16 cellular contexts compared by ENCODE assay signal in genomic region chr21:43194303-43195130, GRCh38. TPM values are rescaled to one million over a fixed set of nuclear protein-coding genes. Genes with fewer than 3 reads are reported as not detected.
A peak's percentile ranks its signal among the peaks of the same experiment; 100 is the strongest.
DNase-seq lines count a peak whose midpoint lies in the region; ATAC-seq, FAIRE-seq and TF ChIP-seq lines count a peak whose summit lies in the region.
"Had no signal": no experiment of that assay in that cellular context is flagged by ENCODE, and none has a peak within 500 bp of the region (broad histone marks: within the 10 kb centered on the region; RNA-seq: fewer than 3 reads in every experiment).

No MANE protein-coding gene starts in this region.

- H3K27me3 Mint-ChIP-seq in T-helper 1 cell treated with Interleukin-12 subunit alpha and Interleukin-12 subunit beta and Interleukin-4 antibody, amounts not matched to agents 30 μg/mL and 1 μg/mL, for 36 hours (ENCODE audit: low read depth) = peaks cover 13% of the 10 kb centered on the region
- H3K27me3 Mint-ChIP-seq in astrocyte (ENCODE audit: low read depth, unreplicated experiment) = peaks cover 20% of the 10 kb centered on the region
- H3K27me3 Mint-ChIP-seq: stimulated activated naive CD8-positive, alpha-beta T cell treated with anti-CD3 and anti-CD28 coated beads, Interleukin-15, Interleukin-2, amounts not matched to agents 100 ng/mL and 50 ng/mL, for 24 hours had no signal

- H3K9me3 ChIP-seq in astrocyte (ENCODE audit: insufficient read depth, low read depth, low read length) (no peaks in the 10 kb centered on the region), spleen (peaks cover 0 to 21% (median 18%) of the 10 kb centered on the region in 8 donors)

- H3K4me1 ChIP-seq in astrocyte (ENCODE audit: insufficient read depth, low read length) = peaks cover 20% of the 10 kb centered on the region
- H3K4me1 ChIP-seq in spleen = peaks cover 0 to 29% (median 22%) of the 10 kb centered on the region in 6 donors

- no peaks in the 10 kb centered on the region for H3K79me2 ChIP-seq in astrocyte (ENCODE audit: insufficient read depth, low read length)

- no peak for TF ChIP-seq POLR2A in lower leg skin (IDR thresholded peaks at IDR 0.05)
- no peak for TF ChIP-seq POLR2A in spleen (IDR thresholded peaks at IDR 0.05)

- ATAC-seq in GM19395 (IDR thresholded peaks at IDR 0.05; ENCODE audit: unreplicated experiment) = no peak
- ATAC-seq: naive thymus-derived CD4-positive, alpha-beta T cell had no signal

- peaks cover 12% of the 10 kb centered on the region for H3K9me3 Mint-ChIP-seq in T-helper 1 cell treated with Interleukin-12 subunit alpha and Interleukin-12 subunit beta and Interleukin-4 antibody, amounts not matched to agents 30 μg/mL and 1 μg/mL, for 36 hours
- H3K9me3 Mint-ChIP-seq in astrocyte (ENCODE audit: unreplicated experiment) = peaks cover 11% of the 10 kb centered on the region

- no peak overlapping the region for H3K4me3 ChIP-seq in astrocyte (ENCODE audit: insufficient read depth, low read depth, low read length)
- H3K4me3 ChIP-seq in lower leg skin (ENCODE audit: low read depth, poor library complexity, severe bottlenecking) = no peak overlapping the region
- no peak overlapping the region for H3K4me3 ChIP-seq in spleen

- 70 to 80% methylated on average over 19 to 23 of the region's 23 CpGs for WGBS in lower leg skin, 2 donors
- 58 to 74% (median 73%) methylated on average over 23 of the region's 23 CpGs for WGBS in spleen, 5 donors

- no peak for TF ChIP-seq CTCF in astrocyte (IDR thresholded peaks at IDR 0.05; ENCODE audit: insufficient read depth, low read depth, low read length)
- no peak for TF ChIP-seq CTCF in lower leg skin (IDR thresholded peaks at IDR 0.05)
- TF ChIP-seq CTCF in spleen (IDR thresholded peaks at IDR 0.05 in 8 of 11, conservative IDR thresholded peaks at IDR 0.05 in 3 of 11) = no peak

- peaks cover 18% of the 10 kb centered on the region for H3K27me3 ChIP-seq in astrocyte (ENCODE audit: insufficient read depth, low read length)
- peaks cover 0 to 29% (median 0%) of the 10 kb centered on the region in 7 donors for H3K27me3 ChIP-seq in spleen (replicated peaks in 1 of 7)

- DNase-seq in T-helper 1 cell = no peak
- DNase-seq in astrocyte (ENCODE audit: low read depth) = no peak
- DNase-seq in lower leg skin (ENCODE audit: low spot score in 2 of 2) = peak; percentile 13 to 84
- DNase-seq in spleen = peak; percentile 47
- no peak for DNase-seq in NK-92 (lab: John Stamatoyannopoulos, UW; ENCODE audit: unreplicated experiment)
- DNase-seq in NCI-H748 treated with DMSO at 0.1 percent for 48 hours (lab: John Stamatoyannopoulos, UW) = no peak
- DNase-seq: 8988T; DMS53; hypothalamus; naive thymus-derived CD4-positive, alpha-beta T cell; NCI-H524 had no signal

- FAIRE-seq in astrocyte (lab: Jason Lieb, UNC) = no peak
- FAIRE-seq: endometrium had no signal

- peak overlapping the region; percentile 13 for H3K9ac ChIP-seq in astrocyte (ENCODE audit: low read length)

- no peak overlapping the region for H3K4me3 Mint-ChIP-seq in T-helper 1 cell treated with Interleukin-12 subunit alpha and Interleukin-12 subunit beta and Interleukin-4 antibody, amounts not matched to agents 30 μg/mL and 1 μg/mL, for 36 hours
- H3K4me3 Mint-ChIP-seq in astrocyte (ENCODE audit: unreplicated experiment) = no peak overlapping the region
- H3K4me3 Mint-ChIP-seq: stimulated activated naive CD8-positive, alpha-beta T cell treated with anti-CD3 and anti-CD28 coated beads, Interleukin-15, Interleukin-2, amounts not matched to agents 100 ng/mL and 50 ng/mL, for 24 hours had no signal

- H3K36me3 Mint-ChIP-seq in T-helper 1 cell treated with Interleukin-12 subunit alpha and Interleukin-12 subunit beta and Interleukin-4 antibody, amounts not matched to agents 30 μg/mL and 1 μg/mL, for 36 hours (ENCODE audit: low read depth) = peaks cover 5% of the 10 kb centered on the region
- no peaks in the 10 kb centered on the region for H3K36me3 Mint-ChIP-seq in astrocyte (ENCODE audit: low read depth, unreplicated experiment)

- peak overlapping the region; percentile 30 for H2AFZ ChIP-seq in astrocyte (ENCODE audit: low read depth, low read length)

- H3K4me1 Mint-ChIP-seq in T-helper 1 cell treated with Interleukin-12 subunit alpha and Interleukin-12 subunit beta and Interleukin-4 antibody, amounts not matched to agents 30 μg/mL and 1 μg/mL, for 36 hours (ENCODE audit: low read depth) = peaks cover 18% of the 10 kb centered on the region
- H3K4me1 Mint-ChIP-seq in astrocyte (ENCODE audit: low read depth, unreplicated experiment) = peaks cover 31% of the 10 kb centered on the region

- intact Hi-C loops in lower leg skin (cut with DNase I; ENCODE audit: low total_unique reads) (no loop called here), spleen (cut with DNase I; ENCODE audit: low total_unique reads) (no loop called here)

- H4K20me1 ChIP-seq in astrocyte (ENCODE audit: insufficient read depth, low read length) = no peaks in the 10 kb centered on the region

- H3K27ac Mint-ChIP-seq in T-helper 1 cell treated with Interleukin-12 subunit alpha and Interleukin-12 subunit beta and Interleukin-4 antibody, amounts not matched to agents 30 μg/mL and 1 μg/mL, for 36 hours = peak overlapping the region; percentile 16
- no peak overlapping the region for H3K27ac Mint-ChIP-seq in astrocyte (ENCODE audit: unreplicated experiment)
- H3K27ac Mint-ChIP-seq: stimulated activated naive CD8-positive, alpha-beta T cell treated with anti-CD3 and anti-CD28 coated beads, Interleukin-15, Interleukin-2, amounts not matched to agents 100 ng/mL and 50 ng/mL, for 24 hours had no signal

- peak overlapping the region; percentile 63 for H3K4me2 ChIP-seq in astrocyte (ENCODE audit: low read length)

- H3K36me3 ChIP-seq in astrocyte (ENCODE audit: insufficient read depth, low read length) (no peaks in the 10 kb centered on the region), spleen (no peaks in the 10 kb centered on the region)

- H3K27ac ChIP-seq in astrocyte (ENCODE audit: low read depth, low read length) = peak overlapping the region; percentile 27
- peak overlapping the region in 6 of 8 donors; percentile 16 to 56 (median 42) for H3K27ac ChIP-seq in spleen

RNA-seq across cellular contexts. Expression of gene CRYAA, which starts 25.7 kb away (rescaled TPM):
- total RNA-seq in astrocyte (not detected in 2 replicates), lower leg skin (not detected), spleen (not detected)
- not detected for polyA plus RNA-seq in spleen
- total RNA-seq: aorta; naive thymus-derived CD4-positive, alpha-beta T cell had no signal
- polyA plus RNA-seq: aorta; naive thymus-derived CD4-positive, alpha-beta T cell had no signal

Comparison
In these comparisons a context has a peak if more than half of its experiments do, and no peak if none do; other contexts are left out.
1. DNase-seq: peak in lower leg skin (2 of 2) and spleen (single experiment); none in T-helper 1 cell (0 of 5), astrocyte (single experiment), NK-92 (single experiment) and NCI-H748 treated with DMSO at 0.1 percent for 48 hours (single experiment).